In the genomic region with DNA sequence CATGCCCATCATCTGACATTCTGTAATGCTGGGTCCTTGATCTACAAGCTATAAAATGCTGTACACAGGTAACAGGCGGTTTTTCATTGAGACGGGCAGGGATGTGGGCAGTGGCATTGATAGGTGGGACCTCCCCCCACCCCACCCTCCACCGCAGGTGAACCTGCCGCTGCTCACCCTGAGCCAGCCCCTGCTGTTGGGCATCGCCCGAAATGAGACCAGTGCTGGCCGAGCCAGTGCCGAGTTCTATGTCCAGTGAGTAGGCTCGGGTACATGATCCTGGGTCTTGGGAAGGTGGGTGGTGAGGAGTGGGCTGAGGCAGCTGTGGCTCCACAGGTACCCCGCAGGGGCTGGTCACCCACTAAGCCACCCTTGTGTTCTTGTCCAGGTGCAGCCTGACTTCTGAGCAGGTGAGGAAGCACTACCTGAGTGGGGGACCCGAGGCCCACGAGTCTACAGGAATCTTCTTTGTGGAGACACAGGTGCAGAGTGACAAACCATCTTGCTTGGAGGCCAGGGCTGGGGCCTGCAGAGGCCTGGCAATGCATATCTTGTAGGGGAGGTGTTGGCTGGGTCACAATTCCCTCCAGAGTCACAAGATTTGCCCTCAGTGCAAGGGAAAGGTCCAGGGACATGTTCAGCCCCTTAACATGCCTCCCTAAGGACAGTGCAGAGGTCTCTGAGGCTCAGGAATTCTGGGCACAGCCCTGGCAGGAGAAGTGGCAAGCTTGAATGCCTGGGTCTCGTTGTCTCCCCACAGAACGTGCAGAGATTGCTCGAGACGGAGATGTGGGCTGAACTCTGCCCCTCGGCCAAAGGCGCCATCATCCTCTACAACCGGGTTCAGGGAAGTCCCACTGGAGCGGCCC, we compare ENCODE assay signal across 9 cellular contexts. TPM values are rescaled to one million over a fixed set of nuclear protein-coding genes. Genes with fewer than 3 reads are reported as not detected.
A peak's percentile ranks its signal among the peaks of the same experiment; 100 is the strongest.
DNase-seq lines count a peak whose midpoint lies in the region; ATAC-seq and TF ChIP-seq lines count a peak whose summit lies in the region.
"Had no signal": no experiment of that assay in that cellular context is flagged by ENCODE, and none has a peak within 500 bp of the region (broad histone marks: within the 10 kb centered on the region; RNA-seq: fewer than 3 reads in every experiment).

No MANE protein-coding gene starts in this region.

- peak overlapping the region; percentile 93 for H3K27ac Mint-ChIP-seq in activated T-cell treated with anti-CD3 and anti-CD28 coated beads, Interleukin-2, amount 50 U/mL, for 24 hours
- peak overlapping the region; percentile 96 for H3K27ac Mint-ChIP-seq in memory B cell

- peak overlapping the region; percentile 80 for H3K4me3 Mint-ChIP-seq in activated T-cell treated with anti-CD3 and anti-CD28 coated beads, Interleukin-2, amount 50 U/mL, for 24 hours
- H3K4me3 Mint-ChIP-seq in memory B cell = peak overlapping the region; percentile 93

- H3K4me1 Mint-ChIP-seq in activated T-cell treated with anti-CD3 and anti-CD28 coated beads, Interleukin-2, amount 50 U/mL, for 24 hours (ENCODE audit: low read depth) = peaks cover 55% of the 10 kb centered on the region
- peaks cover 40% of the 10 kb centered on the region for H3K4me1 Mint-ChIP-seq in memory B cell

- no peaks in the 10 kb centered on the region for H3K9me3 ChIP-seq in thymus (ENCODE audit: control insufficient read depth)
- H3K9me3 ChIP-seq: BE2C had no signal

- peaks cover 32% of the 10 kb centered on the region for H3K4me1 ChIP-seq in thymus (ENCODE audit: control insufficient read depth, insufficient read depth, low read length)
- H3K4me1 ChIP-seq: BE2C had no signal

- no peak for TF ChIP-seq CTCF in astrocyte of the cerebellum (IDR thresholded peaks at IDR 0.05; ENCODE audit: low read depth, low read length, missing control alignments)

- H3K36me3 Mint-ChIP-seq in activated T-cell treated with anti-CD3 and anti-CD28 coated beads, Interleukin-2, amount 50 U/mL, for 24 hours (ENCODE audit: low read depth) = peaks cover 38% of the 10 kb centered on the region
- H3K36me3 Mint-ChIP-seq in memory B cell = no peaks in the 10 kb centered on the region

- in situ Hi-C loops in astrocyte of the cerebellum (cut with HindIII; ENCODE audit: low sequenced_read_pairs) = no loop called here

- H3K27ac ChIP-seq in thymus (ENCODE audit: low read depth) = peak overlapping the region; percentile 10

- H3K36me3 ChIP-seq in thymus (ENCODE audit: control insufficient read depth, insufficient read depth) = peaks cover 4% of the 10 kb centered on the region
- H3K36me3 ChIP-seq: BE2C had no signal

- 88% methylated on average over 20 of the region's 20 CpGs for WGBS in thymus

- H3K27me3 Mint-ChIP-seq in activated T-cell treated with anti-CD3 and anti-CD28 coated beads, Interleukin-2, amount 50 U/mL, for 24 hours = no peaks in the 10 kb centered on the region
- H3K27me3 Mint-ChIP-seq in memory B cell = no peaks in the 10 kb centered on the region

- H3K9me3 Mint-ChIP-seq in activated T-cell treated with anti-CD3 and anti-CD28 coated beads, Interleukin-2, amount 50 U/mL, for 24 hours = no peaks in the 10 kb centered on the region
- no peaks in the 10 kb centered on the region for H3K9me3 Mint-ChIP-seq in memory B cell

- no peak for DNase-seq in activated T-cell treated with anti-CD3 and anti-CD28 coated beads, Interleukin-2, amount 50 U/mL, for 24 hours
- no peak for DNase-seq in activated T-cell treated with anti-CD3 and anti-CD28 coated beads for 4 hours
- DNase-seq in astrocyte of the cerebellum (ENCODE audit: low read depth) = no peak
- no peak for DNase-seq in memory B cell (ENCODE audit: low spot score in 2 of 2)

- H3K4me3 ChIP-seq in astrocyte of the cerebellum (ENCODE audit: low read depth, low read length) (peak overlapping the region; percentile 70), thymus (ENCODE audit: low read length) (peak overlapping the region; percentile 64)

- H3K27me3 ChIP-seq in thymus (ENCODE audit: control insufficient read depth, insufficient read depth) = no peaks in the 10 kb centered on the region
- H3K27me3 ChIP-seq: BE2C had no signal

- ATAC-seq in memory B cell (ENCODE audit: low read depth) (no peak), GM21526 (IDR thresholded peaks at IDR 0.05; ENCODE audit: low FRiP score, unreplicated experiment) (no peak), GM19452 (IDR thresholded peaks at IDR 0.05; ENCODE audit: unreplicated experiment) (no peak), GM18909 (IDR thresholded peaks at IDR 0.05; ENCODE audit: poor library complexity, unreplicated experiment) (no peak)

RNA-seq across cellular contexts. Expression of a gene that starts 1.0 kb away (rescaled TPM):
- polyA plus RNA-seq in thymus = 134 TPM

RNA-seq across cellular contexts. Expression of a gene that starts 3.2 kb away (rescaled TPM):
- 93.2 TPM for polyA plus RNA-seq in thymus

RNA-seq across cellular contexts. Expression of a gene that starts 3.3 kb away (rescaled TPM):
- polyA plus RNA-seq in thymus = 66.7 TPM

RNA-seq across cellular contexts. Expression of a gene that starts 5.1 kb away (rescaled TPM):
- 70.2 TPM for polyA plus RNA-seq in thymus

RNA-seq across cellular contexts. Expression of a gene that starts 11.6 kb away (rescaled TPM):
- 128 TPM for polyA plus RNA-seq in thymus
